ENCODE assay signal across 8 cellular contexts in the genomic region with DNA sequence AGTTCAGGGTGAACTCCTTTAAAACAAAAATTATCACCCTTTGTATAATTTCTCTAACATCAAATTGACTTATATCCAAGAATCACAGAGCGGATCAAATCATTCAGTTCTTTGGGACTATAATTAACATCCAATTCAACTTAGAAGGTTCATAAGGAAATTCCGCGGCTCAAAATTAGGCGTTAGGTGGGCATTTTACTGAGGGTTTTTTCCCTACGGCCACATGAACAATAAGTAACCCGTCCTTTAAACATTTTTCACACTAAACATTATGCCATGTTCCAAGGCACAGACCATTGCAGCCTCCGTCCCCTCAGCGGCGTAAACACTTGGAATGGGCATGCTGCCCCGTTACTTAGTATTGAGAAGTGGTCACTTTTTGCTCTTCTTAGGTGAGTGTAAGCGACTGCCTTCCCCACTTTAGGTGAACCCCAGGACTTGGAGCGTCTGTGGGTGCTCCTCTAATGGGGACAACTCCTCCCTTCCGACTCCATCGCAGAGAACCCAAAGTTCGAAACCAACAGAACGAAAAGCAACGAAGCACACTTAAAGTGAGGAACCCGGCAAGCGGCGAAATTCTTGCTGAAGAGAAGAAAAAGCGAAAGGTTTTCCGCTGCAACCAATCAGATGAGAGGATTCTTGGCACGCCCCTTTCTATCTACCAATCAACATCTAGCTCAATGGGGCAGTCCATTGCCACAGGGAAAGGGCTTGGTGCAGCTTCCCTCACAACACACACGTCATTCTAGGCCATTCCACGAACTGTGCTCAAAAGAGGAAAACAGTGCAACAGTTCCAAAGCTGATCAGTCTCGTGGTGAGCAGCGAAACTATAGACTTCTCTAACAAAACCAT. TPM values are rescaled to one million over a fixed set of nuclear protein-coding genes. Genes with fewer than 3 reads are reported as not detected.
DNase-seq lines count a peak whose midpoint lies in the region; ATAC-seq, FAIRE-seq and TF ChIP-seq lines count a peak whose summit lies in the region.

No MANE protein-coding gene starts in this region.

- H3K4me2 ChIP-seq in Loucy (ENCODE audit: low read depth, low read length, poor library complexity, severe bottlenecking) (peak overlapping the region; percentile 89), neuronal stem cell (ENCODE audit: insufficient read depth, low read length, poor library complexity, severe bottlenecking) (peak overlapping the region; percentile 74)

- no peak overlapping the region for H4K8ac ChIP-seq in neuronal stem cell (ENCODE audit: low read depth, low read length)

- H3K4me3 ChIP-seq in H7 (ENCODE audit: insufficient read depth, low read depth, low read length): peak overlapping the region; percentile 93
- peak overlapping the region; percentile 96 for H3K4me3 ChIP-seq in Loucy (ENCODE audit: low read length, poor library complexity, severe bottlenecking)
- H3K4me3 ChIP-seq in RWPE2 (ENCODE audit: severe bottlenecking): peak overlapping the region; percentile 79
- peak overlapping the region; percentile 74 to 90 for H3K4me3 ChIP-seq in neuronal stem cell (ENCODE audit: low read length in 2 of 2)
- peak overlapping the region; percentile 75 to 97 (median 93) for H3K4me3 ChIP-seq in subcutaneous abdominal adipose tissue (ENCODE audit: low read depth in 1 of 5, low read length in 5 of 5)

- H3K27ac ChIP-seq in RWPE2 (ENCODE audit: poor library complexity, severe bottlenecking): peak overlapping the region; percentile 70
- peak overlapping the region; percentile 88 for H3K27ac ChIP-seq in neuronal stem cell (replicated peaks; ENCODE audit: low read length)
- H3K27ac ChIP-seq in subcutaneous abdominal adipose tissue (ENCODE audit: low read depth, low read length): peak overlapping the region; percentile 98

- peaks cover 22% of the 10 kb centered on the region; the same call in 1 of the 2 replicates for H3K4me1 ChIP-seq in ES-I3 (ENCODE audit: insufficient read depth, low read length)
- peaks cover 36% of the 10 kb centered on the region for H3K4me1 ChIP-seq in Loucy (ENCODE audit: insufficient read depth, low read length, poor library complexity, severe bottlenecking)
- peaks cover 20% of the 10 kb centered on the region for H3K4me1 ChIP-seq in RWPE2 (ENCODE audit: insufficient read depth, poor library complexity, severe bottlenecking)
- H3K4me1 ChIP-seq in neuronal stem cell (ENCODE audit: control insufficient read depth in 2 of 2, insufficient read depth in 1 of 2, low read depth in 1 of 2, low read length in 2 of 2): peaks cover 0 to 7% of the 10 kb centered on the region in 2 donors
- H3K4me1 ChIP-seq in subcutaneous abdominal adipose tissue (ENCODE audit: control insufficient read depth in 5 of 5, insufficient read depth in 5 of 5, low read length in 5 of 5): peaks cover 2 to 21% (median 20%) of the 10 kb centered on the region in 5 donors

- peak; percentile 75 for ATAC-seq in RWPE2 (ENCODE audit: low read depth)

- H3K79me1 ChIP-seq in neuronal stem cell (ENCODE audit: low read depth, low read length): no peaks in the 10 kb centered on the region

- H3K9ac ChIP-seq in ES-I3 (ENCODE audit: low read depth, low read length) (peak overlapping the region; percentile 80), Loucy (ENCODE audit: low read depth, low read length, poor library complexity, severe bottlenecking) (peak overlapping the region; percentile 79), neuronal stem cell (ENCODE audit: low read depth, low read length, poor library complexity) (no peak overlapping the region), subcutaneous abdominal adipose tissue (ENCODE audit: low read length in 5 of 5) (peak overlapping the region; percentile 84 to 91 (median 86))

- no peak overlapping the region for H2AK5ac ChIP-seq in neuronal stem cell (ENCODE audit: low read depth, low read length)

- peak overlapping the region; percentile 95 for H3K23ac ChIP-seq in neuronal stem cell (ENCODE audit: low read depth, low read length, poor library complexity)

- H2BK5ac ChIP-seq in neuronal stem cell (ENCODE audit: low read length): no peak overlapping the region

- H3K79me2 ChIP-seq in Loucy (ENCODE audit: insufficient read depth, low read length): peaks cover 40% of the 10 kb centered on the region

- H2BK15ac ChIP-seq in neuronal stem cell (ENCODE audit: low read length): no peak overlapping the region

- no peak overlapping the region for H2BK12ac ChIP-seq in neuronal stem cell (ENCODE audit: low read length)

- H4K20me1 ChIP-seq in Loucy (ENCODE audit: insufficient read depth, low read length, poor library complexity, severe bottlenecking): peaks cover 39% of the 10 kb centered on the region

- H3K27me3 ChIP-seq in H7 (ENCODE audit: control insufficient read depth, insufficient read depth, low read length) (no peaks in the 10 kb centered on the region; the same call in 1 of the 2 replicates), Loucy (ENCODE audit: insufficient read depth, low read length, poor library complexity, severe bottlenecking) (no peaks in the 10 kb centered on the region), RWPE2 (ENCODE audit: insufficient read depth, poor library complexity, severe bottlenecking) (no peaks in the 10 kb centered on the region), neuronal stem cell (ENCODE audit: control insufficient read depth in 3 of 3, insufficient read depth in 3 of 3, low read depth in 1 of 3, low read length in 3 of 3) (peaks cover 0 to 21% (median 0%) of the 10 kb centered on the region in 3 experiments), subcutaneous abdominal adipose tissue (ENCODE audit: control insufficient read depth in 5 of 5, insufficient read depth in 4 of 5, low read length in 5 of 5) (no peaks in the 10 kb centered on the region)

- peak; percentile 75 for FAIRE-seq in frontal cortex (lab: Jason Lieb, UNC)

- H3K18ac ChIP-seq in neuronal stem cell (ENCODE audit: low read length): peak overlapping the region; percentile 69

- no peaks in the 10 kb centered on the region for H3K9me2 ChIP-seq in Loucy (replicated peaks; ENCODE audit: low read depth, low read length)

- no peaks in the 10 kb centered on the region for H3K9me3 ChIP-seq in ES-I3 (ENCODE audit: control insufficient read depth, insufficient read depth, low read length)
- H3K9me3 ChIP-seq in Loucy (ENCODE audit: insufficient read depth, low read depth, low read length): no peaks in the 10 kb centered on the region
- H3K9me3 ChIP-seq in RWPE2 (ENCODE audit: severe bottlenecking): no peaks in the 10 kb centered on the region
- no peaks in the 10 kb centered on the region for H3K9me3 ChIP-seq in neuronal stem cell (replicated peaks in 1 of 2; ENCODE audit: control insufficient read depth in 2 of 2, insufficient read depth in 1 of 2, low read depth in 1 of 2, low read length in 2 of 2)
- H3K9me3 ChIP-seq in subcutaneous abdominal adipose tissue (ENCODE audit: control insufficient read depth in 5 of 5, low read length in 5 of 5): no peaks in the 10 kb centered on the region

- no peak overlapping the region for H4K91ac ChIP-seq in neuronal stem cell (ENCODE audit: low read depth, low read length, poor library complexity)

- H2AFZ ChIP-seq in Loucy (ENCODE audit: low read length) (peak overlapping the region; percentile 97), neuronal stem cell (ENCODE audit: low read length) (peak overlapping the region; percentile 89)

- DNase-seq in H7 (peak; percentile 82), RWPE2 (ENCODE audit: low spot score) (peak; percentile 89), frontal cortex (ENCODE audit: low spot score in 2 of 2) (peak; percentile 79 to 83), neuronal stem cell (ENCODE audit: low spot score) (peak; percentile 96)
- DNase-seq in activated naive CD4-positive, alpha-beta T cell (lab: John Stamatoyannopoulos, UW): peak; percentile 45 to 73 (median 62)

- WGBS in neuronal stem cell (ENCODE audit: extremely low coverage in 2 of 2, insufficient read length in 2 of 2, insufficient replicate concordance in 1 of 2), 2 donors: no CpG with 5 or more reads among the region's 27 CpGs

- no peak overlapping the region for H3K4ac ChIP-seq in neuronal stem cell (ENCODE audit: low read length)

- no peak for TF ChIP-seq CTCF in Loucy (conservative IDR thresholded peaks at IDR 0.05; ENCODE audit: low read length)
- TF ChIP-seq CTCF in RWPE2 (IDR thresholded peaks at IDR 0.05; ENCODE audit: poor library complexity, severe bottlenecking): no peak

- H3K36me3 ChIP-seq in ES-I3 (ENCODE audit: insufficient read depth, low read length) (no peaks in the 10 kb centered on the region), H7 (replicated peaks; ENCODE audit: control insufficient read depth, insufficient read depth, low read length) (no peaks in the 10 kb centered on the region), Loucy (ENCODE audit: insufficient read depth, low read length) (no peaks in the 10 kb centered on the region), RWPE2 (ENCODE audit: low read depth) (no peaks in the 10 kb centered on the region), neuronal stem cell (replicated peaks in 1 of 2; ENCODE audit: control insufficient read depth in 2 of 2, insufficient read depth in 2 of 2, low read length in 2 of 2) (no peaks in the 10 kb centered on the region), subcutaneous abdominal adipose tissue (ENCODE audit: control insufficient read depth in 5 of 5, insufficient read depth in 5 of 5, low read length in 5 of 5) (no peaks in the 10 kb centered on the region)

- no peak overlapping the region for H3K14ac ChIP-seq in neuronal stem cell (ENCODE audit: low read length)

- H3F3A ChIP-seq in Loucy (ENCODE audit: low read depth): no peaks in the 10 kb centered on the region

- no peak overlapping the region for H2BK120ac ChIP-seq in neuronal stem cell (ENCODE audit: low read depth, low read length)

RNA-seq across cellular contexts. Expression of a gene that starts 0.9 kb away (rescaled TPM):
- 32.7 and 44.7 TPM in 2 replicates for total RNA-seq in H7 (2014; rRNA removed; shearing (Covaris generic))
- total RNA-seq in frontal cortex: 77.0 TPM
- polyA plus RNA-seq in neuronal stem cell (2013, experiment 1 of 2): 34.2 TPM
- polyA plus RNA-seq in neuronal stem cell (2013, experiment 2 of 2): 36.7 TPM

Comparison
In these comparisons a context has a peak if more than half of its experiments do, and no peak if none do; other contexts are left out.
1. Peak in every context shown above with its lines: DNase-seq, ATAC-seq, H3K4me3 ChIP-seq and H3K27ac ChIP-seq.